Comparison of ENCODE assay signal across 8 cellular contexts in genomic region chr6:49462071-49462470, GRCh38. TPM values are rescaled to one million over a fixed set of nuclear protein-coding genes. Genes with fewer than 3 reads are reported as not detected.
A peak's percentile ranks its signal among the peaks of the same experiment; 100 is the strongest.
DNase-seq lines count a peak whose midpoint lies in the region; ATAC-seq and TF ChIP-seq lines count a peak whose summit lies in the region.

No MANE protein-coding gene starts in this region.

- no peak for DNase-seq in activated T-cell treated with anti-CD3 and anti-CD28 coated beads, Interleukin-2, amount 50 U/mL, for 72 hours
- no peak for DNase-seq in activated T-cell treated with anti-CD3 and anti-CD28 coated beads, Interleukin-2, amount 50 U/mL, for 48 hours
- DNase-seq in activated naive CD8-positive, alpha-beta T cell treated with anti-CD3 and anti-CD28 coated beads for 36 hours, result no peak
- DNase-seq in transverse colon (no peak), NCI-H2196 (lab: John Stamatoyannopoulos, UW; ENCODE audit: unreplicated experiment) (no peak), NCI-H1105 treated with DMSO at 0.1 percent for 48 hours (lab: John Stamatoyannopoulos, UW) (no peak), NCI-H1930 (lab: John Stamatoyannopoulos, UW) (no peak)

- peaks cover 38% of the 10 kb centered on the region for H3K4me1 Mint-ChIP-seq in activated T-cell treated with anti-CD3 and anti-CD28 coated beads, Interleukin-2, amount 50 U/mL, for 72 hours (ENCODE audit: low read depth)
- H3K4me1 Mint-ChIP-seq in activated naive CD8-positive, alpha-beta T cell treated with anti-CD3 and anti-CD28 coated beads for 36 hours, result peaks cover 25% of the 10 kb centered on the region

- H3K4me3 ChIP-seq in liver (ENCODE audit: low read depth in 1 of 3, low read length in 3 of 3) (peak overlapping the region; percentile 57 to 87 (median 85)), transverse colon (peak overlapping the region; percentile 46 to 75 (median 72))

- in situ Hi-C loops in transverse colon (cut with MboI; ENCODE audit: low pct_ligation_motif_present in 1 of 4, low pct_unique_long_range_greater_than_20kb in 1 of 4, low sequenced_read_pairs in 3 of 4), result no loop called here

- TF ChIP-seq CTCF in liver (IDR thresholded peaks at IDR 0.05; ENCODE audit: low read depth, low read length, missing input control), result no peak
- no peak for TF ChIP-seq CTCF in transverse colon (IDR thresholded peaks at IDR 0.05)

- 16% methylated on average over 3 of the region's 3 CpGs for WGBS in liver
- WGBS in transverse colon (ENCODE audit: low coverage in 1 of 2), 2 donors, result 46 to 56% methylated on average over 3 of the region's 3 CpGs

- no peak for TF ChIP-seq RAD21 in liver (IDR thresholded peaks at IDR 0.05)

- H3K27me3 Mint-ChIP-seq in activated T-cell treated with anti-CD3 and anti-CD28 coated beads, Interleukin-2, amount 50 U/mL, for 72 hours (ENCODE audit: low read depth), result no peaks in the 10 kb centered on the region
- H3K27me3 Mint-ChIP-seq in activated naive CD8-positive, alpha-beta T cell treated with anti-CD3 and anti-CD28 coated beads for 36 hours, result no peaks in the 10 kb centered on the region

- peaks cover 0 to 20% (median 12%) of the 10 kb centered on the region in 4 donors for H3K36me3 ChIP-seq in liver (ENCODE audit: control insufficient read depth in 4 of 4, insufficient read depth in 3 of 4, low read depth in 1 of 4, low read length in 3 of 4)
- peaks cover 0 to 5% (median under 1%) of the 10 kb centered on the region in 4 donors for H3K36me3 ChIP-seq in transverse colon

- peak overlapping the region; percentile 96 to 99 for H3K4me3 Mint-ChIP-seq in activated T-cell treated with anti-CD3 and anti-CD28 coated beads, Interleukin-2, amount 50 U/mL, for 72 hours
- peak overlapping the region; percentile 98 for H3K4me3 Mint-ChIP-seq in activated naive CD8-positive, alpha-beta T cell treated with anti-CD3 and anti-CD28 coated beads for 36 hours

- no peaks in the 10 kb centered on the region for H3K9me3 Mint-ChIP-seq in activated T-cell treated with anti-CD3 and anti-CD28 coated beads, Interleukin-2, amount 50 U/mL, for 72 hours
- H3K9me3 Mint-ChIP-seq in activated naive CD8-positive, alpha-beta T cell treated with anti-CD3 and anti-CD28 coated beads for 36 hours, result no peaks in the 10 kb centered on the region

- H3K27me3 ChIP-seq in liver (ENCODE audit: control insufficient read depth in 4 of 4, insufficient read depth in 4 of 4, low read length in 3 of 4) (no peaks in the 10 kb centered on the region), transverse colon (no peaks in the 10 kb centered on the region)

- H3K36me3 Mint-ChIP-seq in activated T-cell treated with anti-CD3 and anti-CD28 coated beads, Interleukin-2, amount 50 U/mL, for 72 hours (ENCODE audit: insufficient read depth in 2 of 2), result peaks cover 0 to 5% of the 10 kb centered on the region in 2 donors
- peaks cover 4% of the 10 kb centered on the region for H3K36me3 Mint-ChIP-seq in activated naive CD8-positive, alpha-beta T cell treated with anti-CD3 and anti-CD28 coated beads for 36 hours

- TF ChIP-seq POLR2A in transverse colon (IDR thresholded peaks at IDR 0.05), result no peak

- H3K4me1 ChIP-seq in liver (ENCODE audit: control insufficient read depth in 4 of 4, insufficient read depth in 4 of 4, low read length in 3 of 4), result peaks cover 4 to 48% (median 37%) of the 10 kb centered on the region in 4 donors
- H3K4me1 ChIP-seq in transverse colon, result peaks cover 5 to 31% (median 23%) of the 10 kb centered on the region in 4 donors

- no peak for TF ChIP-seq EP300 in transverse colon (IDR thresholded peaks at IDR 0.05; ENCODE audit: low read depth)

- no peak for ATAC-seq in activated T-cell treated with anti-CD3 and anti-CD28 coated beads, Interleukin-2, amount 50 U/mL, for 72 hours (replicated peaks in 1 of 2)

- H3K9me3 ChIP-seq in liver (ENCODE audit: control insufficient read depth in 4 of 4, low read length in 3 of 4), result no peaks in the 10 kb centered on the region
- H3K9me3 ChIP-seq in transverse colon, result no peaks in the 10 kb centered on the region

- intact Hi-C loops in transverse colon (cut with DNase I; ENCODE audit: low total_unique reads), result no loop called here

- H3K27ac ChIP-seq in liver (ENCODE audit: low read depth in 1 of 2, low read length in 2 of 2) (peak overlapping the region; percentile 82 to 84), transverse colon (peak overlapping the region; percentile 83 to 93 (median 86))

- peak overlapping the region; percentile 95 for H3K27ac Mint-ChIP-seq in activated T-cell treated with anti-CD3 and anti-CD28 coated beads, Interleukin-2, amount 50 U/mL, for 72 hours
- peak overlapping the region; percentile 95 for H3K27ac Mint-ChIP-seq in activated naive CD8-positive, alpha-beta T cell treated with anti-CD3 and anti-CD28 coated beads for 36 hours

- H3K9ac ChIP-seq in liver (ENCODE audit: low read depth in 1 of 2, low read length in 2 of 2), result peak overlapping the region; percentile 93 to 100

TF ChIP-seq in liver, 16 proteins besides CTCF, POLR2A, EP300 and RAD21:
- TF ChIP-seq FOXA1 (IDR thresholded peaks at IDR 0.05) (no peak), YY1 (IDR thresholded peaks at IDR 0.05) (peak; percentile 64)

RNA-seq across cellular contexts. Expression of gene MMUT, which starts 1.0 kb away (rescaled TPM):
- total RNA-seq in activated T-cell treated with anti-CD3 and anti-CD28 coated beads, Interleukin-2, amount 50 U/mL, for 72 hours, result 10 to 100 TPM; 14.8 to 15.2 TPM
- total RNA-seq in activated naive CD8-positive, alpha-beta T cell treated with anti-CD3 and anti-CD28 coated beads for 36 hours, result 10 to 100 TPM; 11.3 to 11.5 TPM
- total RNA-seq in liver (10 to 100 TPM; 42.3 to 46.2 TPM), transverse colon (10 to 100 TPM in 2 of 4 donors, 1 to 10 TPM in 2; 8.4 to 31.1 (median 16.5) TPM)
- polyA plus RNA-seq in liver, result 10 to 100 TPM; 44.4 to 54.2 TPM

RNA-seq across cellular contexts. Expression of gene CENPQ, which starts 1.1 kb away (rescaled TPM):
- total RNA-seq in activated T-cell treated with anti-CD3 and anti-CD28 coated beads, Interleukin-2, amount 50 U/mL, for 72 hours, result 10 to 100 TPM; 11.7 to 12.5 TPM
- total RNA-seq in activated naive CD8-positive, alpha-beta T cell treated with anti-CD3 and anti-CD28 coated beads for 36 hours, result 10 to 100 TPM; 22.5 to 23.9 TPM
- total RNA-seq in liver, result 1 to 10 TPM in 1 of 2 donors, under 1 TPM in 1; 0.92 to 3.5 TPM
- polyA plus RNA-seq in liver, result 1 to 10 TPM in 1 of 2 donors, under 1 TPM in 1; 0.70 to 1.8 TPM
- total RNA-seq in transverse colon, result 1 to 10 TPM in 3 of 4 donors, not detected in 1; 1.7 to 3.0 (median 2.9) TPM

RNA-seq across cellular contexts. Expression of gene GLYATL3, which starts 37.7 kb away (rescaled TPM):
- total RNA-seq in activated T-cell treated with anti-CD3 and anti-CD28 coated beads, Interleukin-2, amount 50 U/mL, for 72 hours, result not detected
- total RNA-seq in activated naive CD8-positive, alpha-beta T cell treated with anti-CD3 and anti-CD28 coated beads for 36 hours, result not detected
- total RNA-seq in liver (not detected), transverse colon (not detected)
- polyA plus RNA-seq in liver, result under 1 TPM in 1 of 2 donors, not detected in 1; 0.09 TPM
